17 cellular contexts compared by ENCODE assay signal in the genomic region with DNA sequence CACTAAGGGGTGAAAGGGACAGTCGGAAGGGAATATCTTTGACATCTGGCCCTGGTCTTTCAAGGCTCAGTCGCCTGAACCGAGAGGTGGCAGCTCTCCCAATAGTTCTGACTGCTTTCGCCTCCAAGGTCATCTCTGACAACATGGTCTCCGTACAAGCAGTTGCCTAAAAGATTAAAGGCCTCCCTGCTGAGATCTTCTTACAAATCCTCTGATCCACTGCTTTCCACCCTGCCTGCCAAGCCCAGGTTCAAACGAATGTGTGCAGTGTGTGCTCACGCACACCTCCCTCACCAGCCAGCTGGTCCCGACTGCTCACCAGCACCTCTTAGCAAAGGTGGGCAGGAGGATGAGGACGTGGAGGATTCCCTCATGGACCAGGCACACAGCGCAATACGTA. TPM values are rescaled to one million over a fixed set of nuclear protein-coding genes. Genes with fewer than 3 reads are reported as not detected.
"Had no signal": no experiment of that assay in that cellular context is flagged by ENCODE, and none has a peak within 500 bp of the region (broad histone marks: within the 10 kb centered on the region; RNA-seq: fewer than 3 reads in every experiment).

No MANE protein-coding gene starts in this region.

- H3K36me3 ChIP-seq: gastroesophageal sphincter, left lung, sigmoid colon, stomach, thoracic aorta, upper lobe of right lung had no signal

- H3K4me1 ChIP-seq: gastroesophageal sphincter, left lung, sigmoid colon, upper lobe of right lung had no signal

- H3K4me3 Mint-ChIP-seq: activated CD4-positive, alpha-beta T cell treated with anti-CD3 and anti-CD28 coated beads, Interleukin-2, amount 10 ng/mL, durations not matched to agents 7 days and 5 days; memory B cell; nephron; T-helper 2 cell treated with Interferon-gamma antibody and Interleukin-4, amounts not matched to agents 5 μg/mL and 100 μg/mL, for 36 hours had no signal

- H3K27ac ChIP-seq: dorsolateral prefrontal cortex, gastroesophageal sphincter, sigmoid colon, upper lobe of right lung had no signal

- H3K27ac Mint-ChIP-seq: activated CD4-positive, alpha-beta T cell treated with anti-CD3 and anti-CD28 coated beads, Interleukin-2, amount 10 ng/mL, durations not matched to agents 7 days and 5 days; memory B cell; nephron; T-helper 2 cell treated with Interferon-gamma antibody and Interleukin-4, amounts not matched to agents 5 μg/mL and 100 μg/mL, for 36 hours had no signal

- H3K9me3 Mint-ChIP-seq: activated CD4-positive, alpha-beta T cell treated with anti-CD3 and anti-CD28 coated beads, Interleukin-2, amount 10 ng/mL, durations not matched to agents 7 days and 5 days; memory B cell; nephron; T-helper 2 cell treated with Interferon-gamma antibody and Interleukin-4, amounts not matched to agents 5 μg/mL and 100 μg/mL, for 36 hours had no signal

- ATAC-seq: gastroesophageal sphincter, left lung, upper lobe of right lung had no signal

- H3K4me3 ChIP-seq: dorsolateral prefrontal cortex, gastroesophageal sphincter, left lung, sigmoid colon, stomach, thoracic aorta, upper lobe of right lung had no signal

- H3K27me3 ChIP-seq: dorsolateral prefrontal cortex had no signal

- DNase-seq: activated CD4-positive, alpha-beta T cell treated with anti-CD3 and anti-CD28 coated beads, Interleukin-2, amount 10 ng/mL, durations not matched to agents 7 days and 5 days; activated CD4-positive, CD25-positive, alpha-beta regulatory T cell; activated naive CD4-positive, alpha-beta T cell; aorta; dorsolateral prefrontal cortex; left lung; sigmoid colon; stimulated activated CD4-positive, alpha-beta T cell treated with anti-CD3 and anti-CD28 coated beads, Interleukin-1b, Interleukin-23, amount 100 ng/mL, for 48 hours; stomach; SW 1271; upper lobe of right lung had no signal

- H3K4me1 Mint-ChIP-seq: activated CD4-positive, alpha-beta T cell treated with anti-CD3 and anti-CD28 coated beads, Interleukin-2, amount 10 ng/mL, durations not matched to agents 7 days and 5 days; memory B cell had no signal

- H3K9me3 ChIP-seq: gastroesophageal sphincter, left lung, sigmoid colon, stomach, thoracic aorta, upper lobe of right lung had no signal

- H3K36me3 Mint-ChIP-seq: memory B cell had no signal

RNA-seq across cellular contexts. Expression of gene B4GALNT3, which starts 10.4 kb away (rescaled TPM):
- total RNA-seq: pulmonary artery endothelial cell had no signal
